ENCODE assay signal across 21 cellular contexts in the genomic region with DNA sequence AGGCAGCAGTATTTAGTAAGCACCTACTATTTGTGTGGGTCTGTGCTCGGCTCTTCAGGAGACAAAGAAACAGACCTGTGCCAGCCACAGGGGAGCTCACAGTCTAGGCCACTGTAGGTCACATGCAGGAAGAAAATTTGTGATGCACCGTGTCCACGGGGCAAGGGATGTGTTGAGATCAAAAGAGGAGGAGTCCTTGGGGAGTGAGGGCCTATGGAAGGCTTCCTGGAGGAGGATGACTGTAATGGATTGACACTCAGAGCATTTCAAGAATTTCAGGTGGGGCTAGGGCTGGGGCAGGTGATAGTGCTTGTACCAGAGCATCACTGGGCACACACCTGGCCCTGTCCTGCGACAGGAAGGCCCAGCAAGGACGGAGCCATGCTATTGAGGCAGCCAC.
A peak's percentile ranks its signal among the peaks of the same experiment; 100 is the strongest.
DNase-seq lines count a peak whose midpoint lies in the region; ATAC-seq, FAIRE-seq and TF ChIP-seq lines count a peak whose summit lies in the region.
"Had no signal": no experiment of that assay in that cellular context is flagged by ENCODE, and none has a peak within 500 bp of the region (broad histone marks: within the 10 kb centered on the region; RNA-seq: fewer than 3 reads in every experiment).

No MANE protein-coding gene starts in this region.

- H4K91ac ChIP-seq in trophoblast cell (ENCODE audit: low read depth, low read length): no peak overlapping the region

- no peak overlapping the region for H3K23ac ChIP-seq in trophoblast cell (ENCODE audit: low read length)

- intact Hi-C loops in esophagus muscularis mucosa (cut with DNase I): no loop called here

- H3K36me3 ChIP-seq in HUES6 (ENCODE audit: control insufficient read depth, insufficient read depth, low read length): peaks cover 19% of the 10 kb centered on the region; the same call in 1 of the 2 replicates
- peaks cover 4 to 58% (median 39%) of the 10 kb centered on the region in 4 donors for H3K36me3 ChIP-seq in esophagus muscularis mucosa
- H3K36me3 ChIP-seq in trophoblast cell (ENCODE audit: control insufficient read depth in 1 of 2, insufficient read depth in 2 of 2, low read length in 2 of 2): peaks cover 61 to 77% of the 10 kb centered on the region in 2 experiments
- H3K36me3 ChIP-seq: HAP-1 had no signal

- no peak for DNase-seq in A549 (ENCODE audit: low read depth in 1 of 2, low spot score in 1 of 2)
- no peak for DNase-seq in esophagus muscularis mucosa (ENCODE audit: extremely low spot score)
- DNase-seq in trophoblast cell: peak; percentile 49 to 74
- no peak for DNase-seq in NCI-H2107 (lab: John Stamatoyannopoulos, UW)
- no peak for DNase-seq in GM19238 (ENCODE audit: insufficient read length, low spot score)
- DNase-seq in kidney glomerular epithelial cell (lab: John Stamatoyannopoulos, UW): no peak
- DNase-seq in iPS-NIHi7 (ENCODE audit: extremely low spot score): no peak
- DNase-seq: CD4-positive, CD25-positive, alpha-beta regulatory T cell; DMS79 treated with DMSO at 0.1 percent for 48 hours; GDM1; KG1; NCI-H1092; PC-9 had no signal

- TF ChIP-seq RAD21 in A549 (conservative IDR thresholded peaks at IDR 0.05 in 1 of 2, IDR thresholded peaks at IDR 0.05 in 1 of 2): no peak

- no peaks in the 10 kb centered on the region for H3K79me2 ChIP-seq in trophoblast cell (ENCODE audit: control insufficient read depth, insufficient read depth, low read length, poor library complexity)

- no peak overlapping the region for H3K14ac ChIP-seq in trophoblast cell (ENCODE audit: low read length)

- 78% methylated on average over 5 of the region's 5 CpGs for WGBS in A549 (ENCODE audit: missing lambda C conversion rate)
- 96% methylated on average over 5 of the region's 5 CpGs for WGBS in esophagus muscularis mucosa
- no CpG with 5 or more reads among the region's 5 CpGs for WGBS in trophoblast cell (ENCODE audit: extremely low coverage, insufficient coverage, insufficient read length)

- CTCF ChIA-PET in A549 (lab: Yijun Ruan, JAX): interaction anchor here (1.8 to 14.2 kb wide), 3 partner anchors 10 to 41 kb away, joined by 4 to 199 read pairs (median 32); no protein-coding TSS in a partner anchor

- no peak overlapping the region for H3K4me3 ChIP-seq in A549
- no peak overlapping the region for H3K4me3 ChIP-seq in HUES6 (ENCODE audit: low read depth, low read length)
- H3K4me3 ChIP-seq in esophagus muscularis mucosa: no peak overlapping the region
- no peak overlapping the region for H3K4me3 ChIP-seq in trophoblast cell (ENCODE audit: low read depth, low read length)
- H3K4me3 ChIP-seq: HAP-1, PC-9 had no signal

- TF ChIP-seq POLR2A in A549 (IDR thresholded peaks at IDR 0.05; ENCODE audit: low read length): no peak
- TF ChIP-seq POLR2A in esophagus muscularis mucosa (IDR thresholded peaks at IDR 0.05; ENCODE audit: low read depth): no peak

- no peak overlapping the region for H4K12ac ChIP-seq in trophoblast cell (ENCODE audit: low read depth, low read length)

- H2AFZ ChIP-seq in trophoblast cell (ENCODE audit: insufficient read depth, low read length, poor library complexity): no peak overlapping the region
- H2AFZ ChIP-seq: PC-9 had no signal

- no peak overlapping the region for H3K4ac ChIP-seq in trophoblast cell (ENCODE audit: low read depth, low read length)

- H3K4me2 ChIP-seq in A549 (no peak overlapping the region), trophoblast cell (ENCODE audit: low read length) (no peak overlapping the region)
- H3K4me2 ChIP-seq: PC-9 had no signal

- no peak for TF ChIP-seq EP300 in A549 (IDR thresholded peaks at IDR 0.05)
- no peak for TF ChIP-seq EP300 in esophagus muscularis mucosa (IDR thresholded peaks at IDR 0.05)

- H3K79me1 ChIP-seq in trophoblast cell (ENCODE audit: low read length): no peaks in the 10 kb centered on the region

- H2BK5ac ChIP-seq in trophoblast cell (ENCODE audit: low read depth, low read length, poor library complexity): no peak overlapping the region

- H3K27me3 ChIP-seq in HUES6 (ENCODE audit: control insufficient read depth, insufficient read depth, low read length): no peaks in the 10 kb centered on the region
- H3K27me3 ChIP-seq in esophagus muscularis mucosa: no peaks in the 10 kb centered on the region
- H3K27me3 ChIP-seq in trophoblast cell (ENCODE audit: insufficient read depth, low read length): no peaks in the 10 kb centered on the region

- H3K4me1 ChIP-seq in A549 (peaks cover 44% of the 10 kb centered on the region), HUES6 (ENCODE audit: control insufficient read depth, insufficient read depth, low read length) (peaks cover 22% of the 10 kb centered on the region), esophagus muscularis mucosa (peaks cover 50 to 85% (median 59%) of the 10 kb centered on the region in 4 donors), trophoblast cell (ENCODE audit: control insufficient read depth in 1 of 2, insufficient read depth in 2 of 2, low read length in 2 of 2) (peaks cover 4 to 8% of the 10 kb centered on the region in 2 experiments)
- H3K4me1 ChIP-seq: HAP-1 had no signal

- TF ChIP-seq CTCF in A549 (IDR thresholded peaks at IDR 0.05) (no peak), esophagus muscularis mucosa (IDR thresholded peaks at IDR 0.05) (no peak)

- no peak overlapping the region for H4K8ac ChIP-seq in trophoblast cell (ENCODE audit: low read depth, low read length)

- H2AK5ac ChIP-seq in trophoblast cell (ENCODE audit: low read length): no peak overlapping the region

- H2BK120ac ChIP-seq in trophoblast cell (ENCODE audit: insufficient read depth, low read length, poor library complexity): no peak overlapping the region

- POLR2A ChIA-PET in A549 (lab: Yijun Ruan, JAX): no interaction called here

- H3K27ac ChIP-seq in A549 (peak overlapping the region in 1 of 2 experiments; percentile 18; a peak in 2 of 6 replicates), HUES6 (ENCODE audit: low read depth, low read length) (0 out of 2 replicates have a peak overlapping the region, but pooled peaks have one; percentile 19), esophagus muscularis mucosa (replicated peaks in 1 of 4) (peak overlapping the region; percentile 31 to 64 (median 44)), trophoblast cell (ENCODE audit: low read depth, low read length) (no peak overlapping the region)
- H3K27ac ChIP-seq: PC-9 had no signal

- no peak for FAIRE-seq in A549 (lab: Jason Lieb, UNC)
- FAIRE-seq: A204.1, D721Med, GM12892, GM19239, HTR-8/SVneo had no signal

- H3K9me3 ChIP-seq in A549 (no peaks in the 10 kb centered on the region), HUES6 (ENCODE audit: control insufficient read depth, insufficient read depth, low read depth, low read length) (no peaks in the 10 kb centered on the region), esophagus muscularis mucosa (no peaks in the 10 kb centered on the region), trophoblast cell (ENCODE audit: insufficient read depth, low read depth, low read length) (peaks cover 1% of the 10 kb centered on the region)
- H3K9me3 ChIP-seq: HAP-1 had no signal

- no peak for ATAC-seq in A549
- ATAC-seq: Right ventricle myocardium inferior had no signal

- H2BK12ac ChIP-seq in trophoblast cell (ENCODE audit: low read length): no peak overlapping the region

- no peak overlapping the region for H3K18ac ChIP-seq in trophoblast cell (ENCODE audit: low read length)

- H3K9ac ChIP-seq in HUES6 (ENCODE audit: low read length) (no peak overlapping the region), trophoblast cell (ENCODE audit: low read length) (no peak overlapping the region)

TF ChIP-seq in A549, 52 proteins besides CTCF, POLR2A, EP300 and RAD21:
- TF ChIP-seq ZFP36 (IDR thresholded peaks at IDR 0.05; ENCODE audit: borderline replicate concordance, partially characterized antibody): peak; percentile 40
- no peak for TF ChIP-seq CBX2 (IDR thresholded peaks at IDR 0.05; ENCODE audit: borderline replicate concordance, low read depth)
- TF ChIP-seq EHMT2 (IDR thresholded peaks at IDR 0.05; ENCODE audit: low read depth): no peak
- TF ChIP-seq KDM1A (IDR thresholded peaks at IDR 0.05; ENCODE audit: low read depth): no peak
- TF ChIP-seq, protein P1, sequence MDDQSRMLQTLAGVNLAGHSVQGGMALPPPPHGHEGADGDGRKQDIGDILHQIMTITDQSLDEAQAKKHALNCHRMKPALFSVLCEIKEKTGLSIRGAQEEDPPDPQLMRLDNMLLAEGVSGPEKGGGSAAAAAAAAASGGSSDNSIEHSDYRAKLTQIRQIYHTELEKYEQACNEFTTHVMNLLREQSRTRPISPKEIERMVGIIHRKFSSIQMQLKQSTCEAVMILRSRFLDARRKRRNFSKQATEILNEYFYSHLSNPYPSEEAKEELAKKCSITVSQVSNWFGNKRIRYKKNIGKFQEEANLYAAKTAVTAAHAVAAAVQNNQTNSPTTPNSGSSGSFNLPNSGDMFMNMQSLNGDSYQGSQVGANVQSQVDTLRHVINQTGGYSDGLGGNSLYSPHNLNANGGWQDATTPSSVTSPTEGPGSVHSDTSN (IDR thresholded peaks at IDR 0.05): no peak

Comparison
In these comparisons a context has a peak if more than half of its experiments do, and no peak if none do; other contexts are left out.
1. DNase-seq: peak in trophoblast cell (2 of 2); none in A549 (0 of 2), esophagus muscularis mucosa (single experiment), NCI-H2107 (single experiment), GM19238 (single experiment), kidney glomerular epithelial cell (single experiment) and iPS-NIHi7 (single experiment).